Comparison of ENCODE assay signal across 22 cellular contexts in genomic region chr2:168316073-168316440, GRCh38.
DNase-seq lines count a peak whose midpoint lies in the region; ATAC-seq and TF ChIP-seq lines count a peak whose summit lies in the region.
"Had no signal": no experiment of that assay in that cellular context is flagged by ENCODE, and none has a peak within 500 bp of the region (broad histone marks: within the 10 kb centered on the region; RNA-seq: fewer than 3 reads in every experiment).

No MANE protein-coding gene starts in this region.

- H3K36me3 ChIP-seq in BLaER1: no peaks in the 10 kb centered on the region
- no peaks in the 10 kb centered on the region for H3K36me3 ChIP-seq in IMR-90 (ENCODE audit: control insufficient read depth, insufficient read depth, low read length)
- H3K36me3 ChIP-seq in esophagus muscularis mucosa: no peaks in the 10 kb centered on the region
- H3K36me3 ChIP-seq: gastroesophageal sphincter had no signal

- no peak overlapping the region for H4K8ac ChIP-seq in IMR-90 (ENCODE audit: low read depth in 2 of 2, low read length in 2 of 2)

- H3K4ac ChIP-seq in IMR-90 (ENCODE audit: low read depth, low read length): no peak overlapping the region

- no peak overlapping the region for H2BK20ac ChIP-seq in IMR-90 (ENCODE audit: low read depth, low read length)

- H2AFZ ChIP-seq in IMR-90 (replicated peaks; ENCODE audit: low read length, poor library complexity): no peak overlapping the region
- H2AFZ ChIP-seq: parathyroid adenoma had no signal

- dilution Hi-C loops in IMR-90 (cut with HindIII; ENCODE audit: low sequenced_read_pairs, unreplicated experiment): no loop called here

- intact Hi-C loops in IMR-90 (cut with micrococcal nuclease): no loop called here
- intact Hi-C loops in esophagus muscularis mucosa (cut with DNase I): loop anchor here (10.0 kb wide), 1 partner anchor 181 kb away; no protein-coding TSS in a partner anchor

- no peak overlapping the region for H3K23ac ChIP-seq in IMR-90 (ENCODE audit: low read depth, low read length)

- no peak overlapping the region for H2BK5ac ChIP-seq in IMR-90 (ENCODE audit: low read depth, low read length, poor library complexity, severe bottlenecking)

- no peak overlapping the region for H3K18ac ChIP-seq in IMR-90 (ENCODE audit: low read depth, low read length)

- no peak overlapping the region for H4K91ac ChIP-seq in IMR-90 (ENCODE audit: insufficient read depth, low read depth, low read length)

- POLR2A ChIA-PET in IMR-90 (lab: Charles Lee; ENCODE audit: unreplicated experiment): no interaction called here

- H3K56ac ChIP-seq in IMR-90 (ENCODE audit: extremely low read depth, insufficient read depth, low read length): no peak overlapping the region

- no peak overlapping the region for H2AK5ac ChIP-seq in IMR-90 (ENCODE audit: low read depth, low read length)

- no peak overlapping the region for H3K14ac ChIP-seq in IMR-90 (replicated peaks; ENCODE audit: low read depth, low read length)

- no peak overlapping the region for H4K5ac ChIP-seq in IMR-90 (ENCODE audit: low read depth, low read length)

- DNase-seq in IMR-90 (peak; percentile 10), esophagus muscularis mucosa (ENCODE audit: extremely low spot score) (no peak), kidney tubule cell (ENCODE audit: low spot score) (peak; percentile 34), retina (no peak), AG08395 (ENCODE audit: low spot score) (no peak), omental fat pad (ENCODE audit: low spot score) (no peak)
- DNase-seq in stimulated activated CD4-positive, alpha-beta T cell treated with anti-CD3 and anti-CD28 coated beads, Interleukin-15, amount 100 ng/mL, for 24 hours: no peak
- DNase-seq: activated CD4-positive, alpha-beta T cell treated with anti-CD3 and anti-CD28 coated beads for 1 hour; activated naive CD4-positive, alpha-beta T cell; activated T-cell treated with anti-CD3 and anti-CD28 coated beads, Interleukin-2, amount 50 U/mL, for 4 hours; CD4-positive, alpha-beta T cell; effector CD4-positive, alpha-beta T cell; NCI-H187; NCI-H774; OCI-M1; SHP77 treated with DMSO at 0.1 percent for 48 hours; stimulated activated CD4-positive, alpha-beta T cell treated with anti-CD3 and anti-CD28 coated beads, Interleukin-1b, Interleukin-23, amount 100 ng/mL, for 48 hours; T-helper 1 cell had no signal

- H2BK120ac ChIP-seq in IMR-90 (ENCODE audit: low read depth, low read length): no peak overlapping the region

- H2BK15ac ChIP-seq in IMR-90 (ENCODE audit: low read depth, low read length): no peak overlapping the region

- TF ChIP-seq EP300 in esophagus muscularis mucosa (IDR thresholded peaks at IDR 0.05): no peak

- H3K4me1 ChIP-seq in BLaER1: peaks cover 47% of the 10 kb centered on the region
- H3K4me1 ChIP-seq in IMR-90 (ENCODE audit: control insufficient read depth, insufficient read depth, low read length): peaks cover 3% of the 10 kb centered on the region; the same call in 1 of the 2 replicates
- H3K4me1 ChIP-seq in esophagus muscularis mucosa: peaks cover 25 to 44% (median 37%) of the 10 kb centered on the region in 4 donors

- H3K27me3 ChIP-seq in BLaER1 (no peaks in the 10 kb centered on the region), IMR-90 (ENCODE audit: control insufficient read depth, insufficient read depth, low read length) (no peaks in the 10 kb centered on the region; the same call in 1 of the 2 replicates), esophagus muscularis mucosa (no peaks in the 10 kb centered on the region)
- H3K27me3 ChIP-seq: gastroesophageal sphincter had no signal

- H3K27ac ChIP-seq in BLaER1 (no peak overlapping the region), IMR-90 (ENCODE audit: insufficient read depth, low read length) (no peak overlapping the region), esophagus muscularis mucosa (replicated peaks in 1 of 4) (peak overlapping the region in 3 of 4 donors; percentile 8 to 65 (median 51))
- H3K27ac ChIP-seq: parathyroid adenoma had no signal

- no peak for TF ChIP-seq RAD21 in IMR-90 (IDR thresholded peaks at IDR 0.05; ENCODE audit: low read length)

- TF ChIP-seq POLR2A in IMR-90 (IDR thresholded peaks at IDR 0.05; ENCODE audit: low read depth, low read length) (no peak), esophagus muscularis mucosa (IDR thresholded peaks at IDR 0.05; ENCODE audit: low read depth) (no peak)

- no peak overlapping the region for H3K9ac ChIP-seq in BLaER1
- H3K9ac ChIP-seq in IMR-90 (ENCODE audit: low read depth, low read length): no peak overlapping the region
- H3K9ac ChIP-seq: parathyroid adenoma had no signal

- no peaks in the 10 kb centered on the region for H3K79me1 ChIP-seq in IMR-90 (ENCODE audit: low read depth in 1 of 2, low read length in 2 of 2)

- in situ Hi-C loops in IMR-90 (cut with MboI; ENCODE audit: low sequenced_read_pairs): no loop called here

- H3K4me2 ChIP-seq in BLaER1 (peak overlapping the region; percentile 56), IMR-90 (ENCODE audit: low read depth, low read length) (no peak overlapping the region)

- H2AK9ac ChIP-seq in IMR-90 (replicated peaks; ENCODE audit: low read depth, low read length, poor library complexity): no peak overlapping the region

- no peaks in the 10 kb centered on the region for H3K9me1 ChIP-seq in IMR-90 (ENCODE audit: insufficient read depth, low read length)

- peaks cover 12% of the 10 kb centered on the region for H3K9me3 ChIP-seq in BLaER1
- H3K9me3 ChIP-seq in IMR-90 (ENCODE audit: control insufficient read depth, insufficient read depth, low read length): no peaks in the 10 kb centered on the region
- H3K9me3 ChIP-seq in esophagus muscularis mucosa: no peaks in the 10 kb centered on the region
- H3K9me3 ChIP-seq: gastroesophageal sphincter had no signal

- CTCF ChIA-PET in IMR-90 (lab: Yijun Ruan, JAX): no interaction called here

- H4K20me1 ChIP-seq in BLaER1 (no peaks in the 10 kb centered on the region), IMR-90 (ENCODE audit: insufficient read depth, low read length) (no peaks in the 10 kb centered on the region)

- H3K4me3 ChIP-seq in BLaER1 (no peak overlapping the region), IMR-90 (ENCODE audit: insufficient read depth, low read depth, low read length) (no peak overlapping the region), esophagus muscularis mucosa (no peak overlapping the region)
- H3K4me3 ChIP-seq: gastroesophageal sphincter had no signal

- no peak for TF ChIP-seq CTCF in IMR-90 (conservative IDR thresholded peaks at IDR 0.05; ENCODE audit: low read depth, low read length)
- TF ChIP-seq CTCF in esophagus muscularis mucosa (IDR thresholded peaks at IDR 0.05): no peak
- no peak for TF ChIP-seq CTCF in omental fat pad (IDR thresholded peaks at IDR 0.05)

- ATAC-seq in IMR-90 (ENCODE audit: low read depth): no peak; the same call in 1 of the 2 replicates
- ATAC-seq in omental fat pad (ENCODE audit: low FRiP score): no peak
- ATAC-seq: activated T-cell treated with anti-CD3 and anti-CD28 coated beads, Interleukin-2, amount 50 U/mL, for 4 hours; gastroesophageal sphincter; natural killer cell treated with Interleukin-12 subunit alpha and Interleukin-12 subunit beta and Interleukin-15 and Interleukin-18, amount 100 ng/mL, for 72 hours had no signal

- no TSS peak for BruUV-seq in IMR-90 (replicated peaks; lab: Mats Ljungman, UMichigan)

TF ChIP-seq in IMR-90, 13 proteins besides CTCF, POLR2A, EP300 and RAD21:
- TF ChIP-seq RCOR1 (IDR thresholded peaks at IDR 0.05; ENCODE audit: insufficient replicate concordance, low read length): no peak
- no peak for TF ChIP-seq USF2 (IDR thresholded peaks at IDR 0.05; ENCODE audit: low read depth, low read length)
- TF ChIP-seq CHD1 (IDR thresholded peaks at IDR 0.05; ENCODE audit: low read depth, low read length): no peak
- no peak for TF ChIP-seq MAZ (IDR thresholded peaks at IDR 0.05; ENCODE audit: borderline replicate concordance, low read depth, low read length)
- no peak for TF ChIP-seq RFX5 (IDR thresholded peaks at IDR 0.05; ENCODE audit: low read depth, low read length)
- no peak for TF ChIP-seq FOS (IDR thresholded peaks at IDR 0.05; ENCODE audit: low read depth, low read length)
- no peak for TF ChIP-seq MAFK (IDR thresholded peaks at IDR 0.05; ENCODE audit: low read depth, low read length)
- TF ChIP-seq ELK1 (IDR thresholded peaks at IDR 0.05; ENCODE audit: borderline replicate concordance, low read depth, low read length): no peak
- no peak for TF ChIP-seq BHLHE40 (IDR thresholded peaks at IDR 0.05; ENCODE audit: low read depth, low read length)
- TF ChIP-seq CEBPB (IDR thresholded peaks at IDR 0.05; ENCODE audit: low read depth, low read length): no peak
- TF ChIP-seq MXI1 (IDR thresholded peaks at IDR 0.05; ENCODE audit: borderline replicate concordance, low read depth, low read length): no peak
- no peak for TF ChIP-seq NFE2L2 (IDR thresholded peaks at IDR 0.05; ENCODE audit: low read depth, low read length)
- no peak for TF ChIP-seq SMC3 (IDR thresholded peaks at IDR 0.05; ENCODE audit: low read depth, low read length)

Comparison
In these comparisons a context has a peak if more than half of its experiments do, and no peak if none do; other contexts are left out.
1. H3K27ac ChIP-seq: peak in esophagus muscularis mucosa (3 of 4); none in BLaER1 (single experiment) and IMR-90 (single experiment).
2. DNase-seq: peak in IMR-90 (single experiment) and kidney tubule cell (single experiment); none in esophagus muscularis mucosa (single experiment), retina (single experiment), AG08395 (single experiment), omental fat pad (single experiment) and stimulated activated CD4-positive, alpha-beta T cell treated with anti-CD3 and anti-CD28 coated beads, Interleukin-15, amount 100 ng/mL, for 24 hours (single experiment).